ENCODE assay signal across 8 cellular contexts in genomic region chr15:75639709-75640482, GRCh38. TPM values are rescaled to one million over a fixed set of nuclear protein-coding genes. Genes with fewer than 3 reads are reported as not detected.
DNase-seq lines count a peak whose midpoint lies in the region; ATAC-seq and TF ChIP-seq lines count a peak whose summit lies in the region.

Gene IMP3 (minus strand): TSS chr15:75640224. CDS start chr15:75640168, 56 bp downstream.

- H3K4me3 ChIP-seq in ACC112 (ENCODE audit: low read depth, low read length) (peak within 1 kb of the TSS; percentile 95), breast epithelium (peak within 1 kb of the TSS; percentile 83 to 96 (median 83)), iPS-18c (ENCODE audit: insufficient read depth, low read depth, low read length) (peak within 1 kb of the TSS; percentile 92), skin epidermis (peak within 1 kb of the TSS; percentile 57 to 99 (median 84))

- H3K36me3 ChIP-seq in ACC112 (ENCODE audit: insufficient read depth, low read length) (no peaks in the 10 kb centered on the region), breast epithelium (no peaks in the 10 kb centered on the region)

- H3K4me1 ChIP-seq in ACC112 (ENCODE audit: control insufficient read depth, insufficient read depth, low read length, unreplicated experiment): peaks cover 3% of the 10 kb centered on the region
- H3K4me1 ChIP-seq in breast epithelium: peaks cover 0 to 13% of the 10 kb centered on the region in 2 donors

- H3K9me3 ChIP-seq in breast epithelium (no peaks in the 10 kb centered on the region), iPS-18c (ENCODE audit: control insufficient read depth, insufficient read depth, low read length) (no peaks in the 10 kb centered on the region)

- peak; percentile 91 for DNase-seq in NCI-H2196 treated with DMSO at 0.1 percent for 48 hours (lab: John Stamatoyannopoulos, UW; ENCODE audit: unreplicated experiment)
- peak; percentile 94 to 96 for DNase-seq in breast epithelium (ENCODE audit: low spot score in 2 of 2)

- H2AFZ ChIP-seq in ACC112 (ENCODE audit: low read length, unreplicated experiment): peak within 1 kb of the TSS; percentile 44

- H3K79me2 ChIP-seq in ACC112 (ENCODE audit: control insufficient read depth, insufficient read depth, low read length, unreplicated experiment): peaks cover 29% of the 10 kb centered on the region

- intact Hi-C loops in breast epithelium (cut with DNase I; ENCODE audit: low total_unique reads): no loop called here

- no peak for TF ChIP-seq CTCF in VCaP (conservative IDR thresholded peaks at IDR 0.05)
- TF ChIP-seq CTCF in breast epithelium (IDR thresholded peaks at IDR 0.05): peak in 1 of 3 donors; percentile 13

- H3K27me3 ChIP-seq in ACC112 (ENCODE audit: insufficient read depth, low read length) (no peaks in the 10 kb centered on the region), breast epithelium (no peaks in the 10 kb centered on the region)

- peak; percentile 84 for TF ChIP-seq POLR2A in breast epithelium (IDR thresholded peaks at IDR 0.05)

- peak; percentile 85 for ATAC-seq in GM18870 (IDR thresholded peaks at IDR 0.05; ENCODE audit: unreplicated experiment)
- ATAC-seq in HG03135 (IDR thresholded peaks at IDR 0.05; ENCODE audit: unreplicated experiment): peak; percentile 92

- H3K27ac ChIP-seq in ACC112 (ENCODE audit: low read depth, low read length): peak within 1 kb of the TSS; percentile 72
- peak within 1 kb of the TSS; percentile 99 for H3K27ac ChIP-seq in VCaP
- H3K27ac ChIP-seq in breast epithelium: peak within 1 kb of the TSS; percentile 87 to 94
- peak within 1 kb of the TSS; percentile 87 to 98 (median 94) for H3K27ac ChIP-seq in skin epidermis

RNA-seq across cellular contexts. Expression of gene IMP3, which starts in this region (rescaled TPM):
- 100 to 1,000 TPM; 144 to 194 (median 175) TPM for total RNA-seq in breast epithelium

Comparison
In these comparisons a context has a peak if more than half of its experiments do, and no peak if none do; other contexts are left out.
1. Peak in every context shown above with its lines: DNase-seq, ATAC-seq, H3K4me3 ChIP-seq and H3K27ac ChIP-seq.